ENCODE assay signal across 1 cellular context in genomic region chr6:3825851-3826581, GRCh38.
TF ChIP-seq lines count a peak whose summit lies in the region.

No MANE protein-coding gene starts in this region.

TF ChIP-seq in HepG2, 621 proteins besides CTCF, POLR2A, EP300 and RAD21 (continued from another document and continues in another):
- TF ChIP-seq THAP9 (CRISPR knock-in tag; IDR thresholded peaks at IDR 0.05; ENCODE audit: borderline replicate concordance) (0 out of 2 replicates have a peak, but pooled peaks have one; percentile 2), NR2C2 (CRISPR knock-in tag; IDR thresholded peaks at IDR 0.05; ENCODE audit: borderline replicate concordance) (0 out of 2 replicates have a peak, but pooled peaks have one; percentile 10), MXD4 (CRISPR knock-in tag; IDR thresholded peaks at IDR 0.05) (peak; percentile 22; the same call in 1 of the 2 replicates), RFXAP (CRISPR knock-in tag; IDR thresholded peaks at IDR 0.05; ENCODE audit: borderline replicate concordance) (no peak), MXD1 (CRISPR knock-in tag; IDR thresholded peaks at IDR 0.05) (0 out of 2 replicates have a peak, but pooled peaks have one; percentile 7), STAG1 (CRISPR knock-in tag; IDR thresholded peaks at IDR 0.05) (peak; percentile 3; the same call in 1 of the 2 replicates), PAXIP1 (CRISPR knock-in tag; conservative IDR thresholded peaks at IDR 0.05) (0 out of 2 replicates have a peak, but pooled peaks have one; percentile 8), GABPB1 (CRISPR knock-in tag; IDR thresholded peaks at IDR 0.05) (0 out of 2 replicates have a peak, but pooled peaks have one; percentile 24), RXRA (CRISPR knock-in tag; IDR thresholded peaks at IDR 0.05) (0 out of 2 replicates have a peak, but pooled peaks have one; percentile 37), MTA1 (CRISPR knock-in tag; IDR thresholded peaks at IDR 0.05; ENCODE audit: borderline replicate concordance) (peak; percentile 61; the same call in 1 of the 2 replicates), PAX8 (CRISPR knock-in tag; IDR thresholded peaks at IDR 0.05; ENCODE audit: borderline replicate concordance) (no peak), ZGPAT (CRISPR knock-in tag; IDR thresholded peaks at IDR 0.05) (0 out of 2 replicates have a peak, but pooled peaks have one; percentile 50), GRHL1 (CRISPR knock-in tag; conservative IDR thresholded peaks at IDR 0.05) (no peak), SIN3A (IDR thresholded peaks at IDR 0.05; ENCODE audit: borderline replicate concordance, low read depth, low read length) (0 out of 2 replicates have a peak, but pooled peaks have one; percentile 5), ZNF281 (CRISPR knock-in tag; IDR thresholded peaks at IDR 0.05; ENCODE audit: borderline replicate concordance) (no peak), ZNF160 (CRISPR knock-in tag; IDR thresholded peaks at IDR 0.05) (no peak), HIVEP1 (CRISPR knock-in tag; IDR thresholded peaks at IDR 0.05) (no peak), ZNF605 (CRISPR knock-in tag; IDR thresholded peaks at IDR 0.05) (0 out of 2 replicates have a peak, but pooled peaks have one; percentile 29), RBAK (CRISPR knock-in tag; IDR thresholded peaks at IDR 0.05) (no peak), ELF3 (CRISPR knock-in tag; IDR thresholded peaks at IDR 0.05) (peak; percentile 89), ZNF335 (CRISPR knock-in tag; IDR thresholded peaks at IDR 0.05) (0 out of 2 replicates have a peak, but pooled peaks have one; percentile 17), ZNF383 (CRISPR knock-in tag; IDR thresholded peaks at IDR 0.05; ENCODE audit: borderline replicate concordance) (0 out of 2 replicates have a peak, but pooled peaks have one; percentile 72), TGIF2 (CRISPR knock-in tag; IDR thresholded peaks at IDR 0.05) (no peak), E2F2 (CRISPR knock-in tag; IDR thresholded peaks at IDR 0.05; ENCODE audit: borderline replicate concordance) (no peak), ZBTB25 (CRISPR knock-in tag; IDR thresholded peaks at IDR 0.05) (0 out of 2 replicates have a peak, but pooled peaks have one; percentile 18), ZBTB38 (CRISPR knock-in tag; IDR thresholded peaks at IDR 0.05) (no peak), IRX3 (CRISPR knock-in tag; IDR thresholded peaks at IDR 0.05; ENCODE audit: borderline replicate concordance, low read depth) (no peak), ZNF775 (CRISPR knock-in tag; IDR thresholded peaks at IDR 0.05; ENCODE audit: borderline replicate concordance) (0 out of 2 replicates have a peak, but pooled peaks have one; percentile 36), NRL (CRISPR knock-in tag; IDR thresholded peaks at IDR 0.05; ENCODE audit: borderline replicate concordance) (no peak), ZNF788 (CRISPR knock-in tag; IDR thresholded peaks at IDR 0.05; ENCODE audit: borderline replicate concordance) (no peak), NFYB (CRISPR knock-in tag; IDR thresholded peaks at IDR 0.05) (no peak), TEAD3 (CRISPR knock-in tag; optimal IDR thresholded peaks at IDR 0.05; ENCODE audit: borderline replicate concordance) (peak; percentile 41), PRMT3 (CRISPR knock-in tag; IDR thresholded peaks at IDR 0.05; ENCODE audit: borderline replicate concordance, low read depth) (no peak), ZFX (CRISPR knock-in tag; IDR thresholded peaks at IDR 0.05; ENCODE audit: low read depth) (peak; percentile 50; the same call in 1 of the 2 replicates), ATRX (CRISPR knock-in tag; IDR thresholded peaks at IDR 0.05; ENCODE audit: borderline replicate concordance) (no peak), AFF4 (CRISPR knock-in tag; IDR thresholded peaks at IDR 0.05) (no peak), CAMTA2 (CRISPR knock-in tag; IDR thresholded peaks at IDR 0.05; ENCODE audit: borderline replicate concordance) (no peak), NR0B2 (CRISPR knock-in tag; IDR thresholded peaks at IDR 0.05) (no peak)
